ENCODE assay signal across 7 cellular contexts in genomic region chr1:84753516-84754375, GRCh38.
DNase-seq lines count a peak whose midpoint lies in the region; ATAC-seq, FAIRE-seq and TF ChIP-seq lines count a peak whose summit lies in the region.

No MANE protein-coding gene starts in this region.

- no peak overlapping the region for H3K27ac ChIP-seq in VCaP

- ATAC-seq in HG02884 (IDR thresholded peaks at IDR 0.05; ENCODE audit: unreplicated experiment): peak; percentile 82

- TF ChIP-seq CTCF in VCaP (conservative IDR thresholded peaks at IDR 0.05): peak; percentile 99

- no peak for TF ChIP-seq POLR2A in GM12892 (IDR thresholded peaks at IDR 0.05; ENCODE audit: low read depth, low read length)

- FAIRE-seq in GM12892 (lab: Jason Lieb, UNC) (peak; percentile 87), islet of Langerhans (lab: Jason Lieb, UNC) (peak; percentile 17)

- peak; percentile 39 for DNase-seq in GM12892 (ENCODE audit: insufficient read length)
- DNase-seq in NCI-H2107 treated with DMSO at 0.1 percent for 48 hours (lab: John Stamatoyannopoulos, UW; ENCODE audit: unreplicated experiment): peak; percentile 89
- DNase-seq in brain pericyte (ENCODE audit: low read depth, low spot score): peak; percentile 32
- DNase-seq in stimulated activated CD4-positive, alpha-beta T cell treated with anti-CD3 and anti-CD28 coated beads, Interleukin-1b, Interleukin-23, amount 100 ng/mL, for 1 hour (ENCODE audit: low read depth in 2 of 2): peak; percentile 43 to 57

Comparison
In these comparisons a context has a peak if more than half of its experiments do, and no peak if none do; other contexts are left out.
1. DNase-seq: peak in every context shown above with its lines; median percentile 89 in NCI-H2107 treated with DMSO at 0.1 percent for 48 hours; 50 in stimulated activated CD4-positive, alpha-beta T cell treated with anti-CD3 and anti-CD28 coated beads, Interleukin-1b, Interleukin-23, amount 100 ng/mL, for 1 hour; 39 in GM12892; 32 in brain pericyte.